Comparison of ENCODE assay signal across 8 cellular contexts in genomic region chr11:75867778-75868374, GRCh38. TPM values are rescaled to one million over a fixed set of nuclear protein-coding genes. Genes with fewer than 3 reads are reported as not detected.
DNase-seq lines count a peak whose midpoint lies in the region; ATAC-seq, FAIRE-seq and TF ChIP-seq lines count a peak whose summit lies in the region.

No MANE protein-coding gene starts in this region.

- TF ChIP-seq POLR2A in K562 (conservative IDR thresholded peaks at IDR 0.05) = no peak

- H3K27me3 ChIP-seq in HL-60 (ENCODE audit: insufficient read depth, poor library complexity, severe bottlenecking) = no peaks in the 10 kb centered on the region
- H3K27me3 ChIP-seq in K562 (ENCODE audit: control insufficient read depth in 2 of 2, insufficient read depth in 2 of 2, low read length in 2 of 2) = no peaks in the 10 kb centered on the region
- H3K27me3 ChIP-seq in iPS DF 6.9 (ENCODE audit: control insufficient read depth, insufficient read depth, low read length) = no peaks in the 10 kb centered on the region

- H3K9me3 ChIP-seq in K562 (replicated peaks; ENCODE audit: control insufficient read depth, insufficient read depth, low read depth, low read length) (no peaks in the 10 kb centered on the region), iPS DF 6.9 (ENCODE audit: control insufficient read depth, insufficient read depth, low read length) (no peaks in the 10 kb centered on the region)

- H3K4me2 ChIP-seq in K562 (ENCODE audit: insufficient read depth, low read length) = no peak overlapping the region

- H3K4me1 ChIP-seq in K562 (replicated peaks in 1 of 2; ENCODE audit: control insufficient read depth in 2 of 2, insufficient read depth in 2 of 2, low read length in 2 of 2) (no peaks in the 10 kb centered on the region), iPS DF 6.9 (ENCODE audit: control insufficient read depth, insufficient read depth, low read length) (no peaks in the 10 kb centered on the region)

- ATAC-seq in K562 (peak; percentile 77), GM19324 (IDR thresholded peaks at IDR 0.05; ENCODE audit: low FRiP score, unreplicated experiment) (no peak), HG03135 (IDR thresholded peaks at IDR 0.05; ENCODE audit: unreplicated experiment) (no peak)

- CTCF ChIA-PET in K562 (lab: Yijun Ruan, JAX; ENCODE audit: low intra/inter-chr PET ratio) = interaction anchor here (1.0 to 5.3 kb wide), 3 partner anchors 62 to 479 kb away, joined by 4 to 61 read pairs (median 6); no protein-coding TSS in a partner anchor

- no peaks in the 10 kb centered on the region; the same call in 1 of the 2 replicates for H4K20me1 ChIP-seq in K562 (replicated peaks; ENCODE audit: control insufficient read depth, insufficient read depth, low read length)

- H3K27ac ChIP-seq in HL-60 (replicated peaks) (no peak overlapping the region), K562 (ENCODE audit: extremely low read depth, low read depth, low read length) (no peak overlapping the region), iPS DF 6.9 (ENCODE audit: low read length) (no peak overlapping the region)

- WGBS in K562 (ENCODE audit: insufficient coverage, low coverage, missing lambda C conversion rate) = 20% methylated on average over 6 of the region's 6 CpGs
- WGBS in iPS DF 6.9 (ENCODE audit: insufficient coverage, insufficient read length) = no CpG with 5 or more reads among the region's 6 CpGs

- peak; percentile 77 to 84 for TF ChIP-seq RAD21 in K562 (CRISPR knock-in tag; conservative IDR thresholded peaks at IDR 0.05 in 1 of 2, IDR thresholded peaks at IDR 0.05 in 1 of 2)

- no peak overlapping the region for H3K9ac ChIP-seq in K562 (ENCODE audit: insufficient read depth in 1 of 2, low read depth in 2 of 2, low read length in 2 of 2)

- peak; percentile 86 for DNase-seq in DMS53 (lab: John Stamatoyannopoulos, UW)
- peak; percentile 35 to 40 for DNase-seq in HL-60 (ENCODE audit: low read depth in 1 of 2, low spot score in 1 of 2)
- DNase-seq in RPMI7951 (ENCODE audit: low read depth) = peak; percentile 37
- DNase-seq in K562 (ENCODE audit: extremely low read depth in 1 of 4, low spot score in 3 of 4) = peak; percentile 50 to 66 (median 57)
- DNase-seq in iPS DF 6.9 (ENCODE audit: low read depth, low spot score) = peak; percentile 16
- peak; percentile 57 for DNase-seq in stimulated activated CD4-positive, alpha-beta T cell treated with anti-CD3 and anti-CD28 coated beads, Interleukin-15, amount 100 ng/mL, for 24 hours

- no peak for FAIRE-seq in K562 (lab: Jason Lieb, UNC)

- peaks cover 5% of the 10 kb centered on the region; the same call in 1 of the 3 replicates for H3K79me2 ChIP-seq in K562 (ENCODE audit: control insufficient read depth, insufficient read depth, low read length)

- H3K9me1 ChIP-seq in K562 (ENCODE audit: control insufficient read depth, insufficient read depth, low read length) = no peaks in the 10 kb centered on the region

- POLR2A ChIA-PET in K562 (lab: Yijun Ruan, JAX) = interaction anchor here (1.3 kb wide), 1 partner anchor 13 kb away, joined by 3 read pairs; no protein-coding TSS in a partner anchor

- H3K4me3 ChIP-seq in HL-60 (replicated peaks; ENCODE audit: insufficient read depth, low read length) = no peak overlapping the region
- no peak overlapping the region for H3K4me3 ChIP-seq in K562
- no peak overlapping the region for H3K4me3 ChIP-seq in iPS DF 6.9 (ENCODE audit: low read length)

- H2AFZ ChIP-seq in K562 (ENCODE audit: low read depth, low read length) = no peak overlapping the region

- BruUV-seq in K562 (replicated peaks; lab: Mats Ljungman, UMichigan) = no TSS peak

- H3K36me3 ChIP-seq in K562 (ENCODE audit: control insufficient read depth, insufficient read depth, low read length) = no peaks in the 10 kb centered on the region
- H3K36me3 ChIP-seq in iPS DF 6.9 (ENCODE audit: control insufficient read depth, insufficient read depth, low read length) = no peaks in the 10 kb centered on the region

- peak; percentile 46 for TF ChIP-seq CTCF in HL-60 (IDR thresholded peaks at IDR 0.05; ENCODE audit: insufficient read depth, low read length)
- TF ChIP-seq CTCF in K562 (IDR thresholded peaks at IDR 0.05 in 2 of 3, conservative IDR thresholded peaks at IDR 0.05 in 1 of 3; ENCODE audit: insufficient read depth in 2 of 3, low read depth in 1 of 3, low read length in 3 of 3) = peak; percentile 60 to 84 (median 70); a peak in 5 of 6 replicates

- intact Hi-C loops in K562 (cut with micrococcal nuclease) = loop anchor here (1.0 kb wide), 2 partner anchors 65 to 145 kb away; no protein-coding TSS in a partner anchor

- TF ChIP-seq EP300 in K562 (IDR thresholded peaks at IDR 0.05; ENCODE audit: low read length) = no peak

- in situ Hi-C loops in K562 (cut with MboI) = loop anchor here (5.0 to 25.0 kb wide), 3 partner anchors 61 to 431 kb away; partner anchors contain the start of gene KLHL35

TF ChIP-seq in K562, 482 proteins besides CTCF, POLR2A, EP300 and RAD21 (continues in another document):
- TF ChIP-seq ARID3A (IDR thresholded peaks at IDR 0.05; ENCODE audit: borderline replicate concordance, low read depth, low read length) = 0 out of 2 replicates have a peak, but pooled peaks have one; percentile 52
- peak; percentile 67; the same call in 1 of the 2 replicates for TF ChIP-seq SMC3 (conservative IDR thresholded peaks at IDR 0.05; ENCODE audit: insufficient read depth, low read depth, low read length)
- peak; percentile 55; the same call in 1 of the 2 replicates for TF ChIP-seq DEAF1 (CRISPR knock-in tag; IDR thresholded peaks at IDR 0.05)
- no peak for TF ChIP-seq FOXK1 (CRISPR knock-in tag; IDR thresholded peaks at IDR 0.05; ENCODE audit: borderline replicate concordance)
- TF ChIP-seq GATA2 (CRISPR knock-in tag; IDR thresholded peaks at IDR 0.05) = no peak
- no peak for TF ChIP-seq CBFA2T3 (IDR thresholded peaks at IDR 0.05)
- no peak for TF ChIP-seq TGIF2 (CRISPR knock-in tag; IDR thresholded peaks at IDR 0.05)

RNA-seq across cellular contexts. Expression of gene UVRAG, which starts 52.9 kb away (rescaled TPM):
- total RNA-seq in RPMI7951 (2014; rRNA removed; shearing (Covaris generic)) = 12.3 and 17.7 TPM in 2 replicates
- total RNA-seq in K562 (2011; cell fraction: chromatin; rRNA removed; ENCODE audit: low replicate concordance) = 37.0 and 117 TPM in 2 replicates
- 12.7 and 16.6 TPM in 2 replicates for total RNA-seq in K562 (2011; cell fraction: nucleolus; rRNA removed)
- total RNA-seq in K562 (2011; cell fraction: nucleoplasm; rRNA removed) = 46.7 and 79.5 TPM in 2 replicates
- total RNA-seq in K562 (2014; rRNA removed) (10.5 and 12.3 TPM in 2 replicates), K562 (2014; rRNA removed; fragmentation: Illumina TruSeq; extraction: Trizol) (17.6 and 21.0 TPM in 2 replicates), K562 (2015; rRNA removed; fragmentation: Illumina TruSeq; extraction: Trizol) (15.8 and 17.8 TPM in 2 replicates), K562 (2021) (16.0 TPM in 2 replicates)
- polyA plus RNA-seq in K562 (2011; rRNA removed) (10.2 and 12.4 TPM in 2 replicates), K562 (2014; fragmentation: Illumina TruSeq; extraction: Trizol) (11.0 and 13.8 TPM in 2 replicates), K562 (2014; fragmentation: Nextera tagmentation; extraction: Ambion mirVana) (1 to 10 TPM; 3.1 to 5.2 TPM), K562 (2014; rRNA removed) (9.2 and 9.4 TPM in 2 replicates)
- 5.0 and 6.4 TPM in 2 replicates for polyA plus RNA-seq in K562 (2011; cell fraction: cytosol; rRNA removed)
- polyA plus RNA-seq in K562 (2011; cell fraction: nucleus; rRNA removed) = 10.7 and 13.0 TPM in 2 replicates
- 10.5 and 10.6 TPM in 2 replicates for polyA plus RNA-seq in K562 (2012)
- polyA minus RNA-seq in K562 (2011; rRNA and poly(A)+ RNA removed) = 32.2 and 40.2 TPM in 2 replicates
- 6.5 and 6.9 TPM in 2 replicates for polyA minus RNA-seq in K562 (2011; cell fraction: cytosol; rRNA and poly(A)+ RNA removed)
- polyA minus RNA-seq in K562 (2011; cell fraction: nucleus; rRNA and poly(A)+ RNA removed) = 31.5 and 58.0 TPM in 2 replicates

Comparison
In these comparisons a context has a peak if more than half of its experiments do, and no peak if none do; other contexts are left out.
1. DNase-seq: peak in every context shown above with its lines; median percentile 86 in DMS53; 57 in K562; 57 in stimulated activated CD4-positive, alpha-beta T cell treated with anti-CD3 and anti-CD28 coated beads, Interleukin-15, amount 100 ng/mL, for 24 hours; 38 in HL-60; 37 in RPMI7951; 16 in iPS DF 6.9.